In genomic region chr15:77910030-77910911, GRCh38 we compare ENCODE assay signal across 8 cellular contexts.
DNase-seq lines count a peak whose midpoint lies in the region; ATAC-seq, FAIRE-seq and TF ChIP-seq lines count a peak whose summit lies in the region.
"Not testable (repeated sequence)": the region's sequence is repeated elsewhere in the genome, so short reads cannot be mapped to it uniquely, and the experiment has no call there.

No MANE protein-coding gene starts in this region.

- not testable (repeated sequence) for H3K4me1 ChIP-seq in SK-N-SH (ENCODE audit: control insufficient read depth in 1 of 2, insufficient read depth in 2 of 2, low read depth in 1 of 2, low read length in 1 of 2); endothelial cell of umbilical vein (ENCODE audit: control insufficient read depth, extremely low read depth, insufficient read depth, low read length); liver (ENCODE audit: control insufficient read depth in 4 of 4, insufficient read depth in 4 of 4, low read length in 3 of 4); aorta (ENCODE audit: control insufficient read depth in 1 of 2, insufficient read depth in 2 of 2, low read length in 2 of 2)

- dilution Hi-C loops in endothelial cell of umbilical vein (cut with MboI; ENCODE audit: extremely low pct_ligation_motif_present, low sequenced_read_pairs): not testable (repeated sequence)

- H2AFZ ChIP-seq in SK-N-SH (ENCODE audit: low read depth): not testable (repeated sequence)
- peak overlapping the region; percentile 98 for H2AFZ ChIP-seq in endothelial cell of umbilical vein (ENCODE audit: low read depth, low read length)

- not testable (repeated sequence) for H3K27me3 Mint-ChIP-seq in activated T-helper 1 cell treated with anti-CD3 and anti-CD28 coated beads, Interleukin-12 subunit alpha, Interleukin-12 subunit beta, Interleukin-2, Interleukin-4 antibody, amounts not matched to agents 30 ng/mL and 10 ng/mL and 1 ng/mL, durations not matched to agents 14 hours and 24 hours and 36 hours (ENCODE audit: insufficient read depth)

- peak overlapping the region in 1 of 2 experiments; percentile 37; a peak in 2 of 4 replicates for H3K4me3 ChIP-seq in SK-N-SH (ENCODE audit: low read depth in 2 of 2, low read length in 1 of 2)
- peak overlapping the region in 2 of 3 experiments; percentile 44 to 48 for H3K4me3 ChIP-seq in endothelial cell of umbilical vein (replicated peaks in 1 of 3; ENCODE audit: insufficient read depth in 1 of 3, low read depth in 1 of 3, low read length in 3 of 3)
- peak overlapping the region in 2 of 3 donors; percentile 39 to 63 for H3K4me3 ChIP-seq in liver (ENCODE audit: low read depth in 1 of 3, low read length in 3 of 3)
- not testable (repeated sequence) for H3K4me3 ChIP-seq in aorta (ENCODE audit: low read length in 2 of 2)

- not testable (repeated sequence) for H3K4me2 ChIP-seq in SK-N-SH
- H3K4me2 ChIP-seq in endothelial cell of umbilical vein (ENCODE audit: insufficient read depth, low read length): peak overlapping the region; percentile 72

- FAIRE-seq in GM12891 (lab: Jason Lieb, UNC) (peak; percentile 90), endothelial cell of umbilical vein (lab: Jason Lieb, UNC) (peak; percentile 98)

- not testable (repeated sequence) for H3K36me3 Mint-ChIP-seq in activated T-helper 1 cell treated with anti-CD3 and anti-CD28 coated beads, Interleukin-12 subunit alpha, Interleukin-12 subunit beta, Interleukin-2, Interleukin-4 antibody, amounts not matched to agents 30 ng/mL and 10 ng/mL and 1 ng/mL, durations not matched to agents 14 hours and 24 hours and 36 hours (ENCODE audit: low read depth)

- not testable (repeated sequence) for H3K9me1 ChIP-seq in endothelial cell of umbilical vein (replicated peaks; ENCODE audit: control insufficient read depth, extremely low read depth, insufficient read depth, low read length)

- intact Hi-C loops in activated T-helper 1 cell treated with anti-CD3 and anti-CD28 coated beads, Interleukin-12 subunit alpha, Interleukin-12 subunit beta, Interleukin-2, Interleukin-4 antibody, amounts not matched to agents 30 ng/mL and 10 ng/mL and 1 ng/mL, durations not matched to agents 14 hours and 24 hours and 36 hours (cut with micrococcal nuclease): loop anchor here (1.0 to 5.0 kb wide), 4 partner anchors 47 to 331 kb away; no protein-coding TSS in a partner anchor
- intact Hi-C loops in endothelial cell of umbilical vein (cut with micrococcal nuclease): loop anchor here (1.0 to 10.0 kb wide), 4 partner anchors 34 to 331 kb away; no protein-coding TSS in a partner anchor
- intact Hi-C loops in aorta (cut with DNase I): not testable (repeated sequence)

- peaks cover 11% of the 10 kb centered on the region for H3K4me1 Mint-ChIP-seq in activated T-helper 1 cell treated with anti-CD3 and anti-CD28 coated beads, Interleukin-12 subunit alpha, Interleukin-12 subunit beta, Interleukin-2, Interleukin-4 antibody, amounts not matched to agents 30 ng/mL and 10 ng/mL and 1 ng/mL, durations not matched to agents 14 hours and 24 hours and 36 hours (ENCODE audit: low read depth)

- H3K4me3 Mint-ChIP-seq in activated T-helper 1 cell treated with anti-CD3 and anti-CD28 coated beads, Interleukin-12 subunit alpha, Interleukin-12 subunit beta, Interleukin-2, Interleukin-4 antibody, amounts not matched to agents 30 ng/mL and 10 ng/mL and 1 ng/mL, durations not matched to agents 14 hours and 24 hours and 36 hours: peak overlapping the region; percentile 75

- ATAC-seq in aorta (ENCODE audit: low FRiP score): not testable (repeated sequence)

- not testable (repeated sequence) for H3K9ac ChIP-seq in SK-N-SH; endothelial cell of umbilical vein (replicated peaks; ENCODE audit: extremely low read depth, insufficient read depth, low read length)
- peak overlapping the region; percentile 52 to 56 for H3K9ac ChIP-seq in liver (ENCODE audit: low read depth in 1 of 2, low read length in 2 of 2)

- TF ChIP-seq RAD21 in SK-N-SH (IDR thresholded peaks at IDR 0.05; ENCODE audit: low read length): peak; percentile 51
- TF ChIP-seq RAD21 in liver (IDR thresholded peaks at IDR 0.05): peak; percentile 45 to 76

- H3K27ac Mint-ChIP-seq in activated T-helper 1 cell treated with anti-CD3 and anti-CD28 coated beads, Interleukin-12 subunit alpha, Interleukin-12 subunit beta, Interleukin-2, Interleukin-4 antibody, amounts not matched to agents 30 ng/mL and 10 ng/mL and 1 ng/mL, durations not matched to agents 14 hours and 24 hours and 36 hours: peak overlapping the region; percentile 26

- POLR2A ChIA-PET in SK-N-SH (lab: Yijun Ruan, JAX); endothelial cell of umbilical vein (lab: Charles Lee): not testable (repeated sequence)

- TF ChIP-seq EP300 in SK-N-SH (IDR thresholded peaks at IDR 0.05; ENCODE audit: borderline replicate concordance in 1 of 2, low read depth in 1 of 2, low read length in 1 of 2): not testable (repeated sequence)

- not testable (repeated sequence) for H3F3A ChIP-seq in SK-N-SH (replicated peaks; ENCODE audit: insufficient read depth)

- WGBS in SK-N-SH (ENCODE audit: low lambda C conversion rate): 38% methylated on average over 3 of the region's 12 CpGs
- 16% methylated on average over 12 of the region's 12 CpGs for WGBS in liver
- 34 to 41% methylated on average over 12 of the region's 12 CpGs for WGBS in aorta, 2 donors

- not testable (repeated sequence) for TF ChIP-seq POLR2A in GM12891 (IDR thresholded peaks at IDR 0.05; ENCODE audit: low read depth, low read length); endothelial cell of umbilical vein (IDR thresholded peaks at IDR 0.05; ENCODE audit: low read depth, low read length)

- H3K79me2 ChIP-seq in SK-N-SH (ENCODE audit: insufficient read depth); endothelial cell of umbilical vein (ENCODE audit: control insufficient read depth, insufficient read depth, low read length): not testable (repeated sequence)

- not testable (repeated sequence) for H3K9me3 Mint-ChIP-seq in activated T-helper 1 cell treated with anti-CD3 and anti-CD28 coated beads, Interleukin-12 subunit alpha, Interleukin-12 subunit beta, Interleukin-2, Interleukin-4 antibody, amounts not matched to agents 30 ng/mL and 10 ng/mL and 1 ng/mL, durations not matched to agents 14 hours and 24 hours and 36 hours

- not testable (repeated sequence) for H3K9me2 ChIP-seq in SK-N-SH

- H4K20me1 ChIP-seq in SK-N-SH (ENCODE audit: insufficient read depth); endothelial cell of umbilical vein (replicated peaks; ENCODE audit: control insufficient read depth, extremely low read depth, insufficient read depth, low read length): not testable (repeated sequence)

- CTCF ChIA-PET in SK-N-SH (lab: Yijun Ruan, JAX) (interaction anchor here (0.6 to 3.2 kb wide), 16 partner anchors 9 to 550 kb away, joined by 3 to 11 read pairs (median 3); no protein-coding TSS in a partner anchor), endothelial cell of umbilical vein (lab: Charles Lee) (interaction anchor here (0.9 to 1.9 kb wide), 15 partner anchors 9 to 335 kb away, joined by 3 to 18 read pairs (median 4); no protein-coding TSS in a partner anchor)

- not testable (repeated sequence) for BruUV-seq in endothelial cell of umbilical vein (replicated peaks; lab: Mats Ljungman, UMichigan)

- H3K9me3 ChIP-seq in SK-N-SH; endothelial cell of umbilical vein (replicated peaks; ENCODE audit: control insufficient read depth, insufficient read depth, low read length); liver (ENCODE audit: control insufficient read depth in 4 of 4, low read length in 3 of 4); aorta (ENCODE audit: control insufficient read depth, low read length): not testable (repeated sequence)

- peak; percentile 49 for TF ChIP-seq CTCF in SK-N-SH (IDR thresholded peaks at IDR 0.05)
- TF ChIP-seq CTCF in endothelial cell of umbilical vein (IDR thresholded peaks at IDR 0.05; ENCODE audit: extremely low read depth in 1 of 2, insufficient read depth in 1 of 2, low read depth in 1 of 2, low read length in 2 of 2): peak; percentile 60 to 76
- TF ChIP-seq CTCF in liver (IDR thresholded peaks at IDR 0.05; ENCODE audit: low read depth, low read length, missing input control): peak; percentile 51

- not testable (repeated sequence) for H3K27me3 ChIP-seq in SK-N-SH (ENCODE audit: insufficient read depth); endothelial cell of umbilical vein (ENCODE audit: control insufficient read depth in 2 of 2, insufficient read depth in 2 of 2, low read length in 2 of 2); liver (ENCODE audit: control insufficient read depth in 4 of 4, insufficient read depth in 4 of 4, low read length in 3 of 4); aorta (ENCODE audit: control insufficient read depth in 1 of 2, insufficient read depth in 2 of 2, low read length in 1 of 2)

- H3K27ac ChIP-seq in SK-N-SH (ENCODE audit: low read depth in 2 of 2, low read length in 1 of 2); endothelial cell of umbilical vein (ENCODE audit: insufficient read depth, low read depth, low read length); aorta (ENCODE audit: low read depth in 1 of 2, low read length in 2 of 2): not testable (repeated sequence)
- peak overlapping the region; percentile 55 to 81 for H3K27ac ChIP-seq in liver (ENCODE audit: low read depth in 1 of 2, low read length in 2 of 2)

- DNase-seq in GM12891 (ENCODE audit: insufficient read length, low spot score): not testable (repeated sequence)
- DNase-seq in NCI-H1048 (lab: John Stamatoyannopoulos, UW) (peak; percentile 6), SK-N-SH (peak; percentile 83), endothelial cell of umbilical vein (ENCODE audit: low read depth, low spot score) (peak; percentile 90), smooth muscle cell of the brain vasculature (ENCODE audit: low read depth, low spot score) (peak; percentile 53), aorta (peak; percentile 86 to 88)
- peak; percentile 69 for DNase-seq in activated T-helper 1 cell treated with anti-CD3 and anti-CD28 coated beads, Interleukin-12 subunit alpha, Interleukin-12 subunit beta, Interleukin-2, Interleukin-4 antibody, amounts not matched to agents 30 ng/mL and 10 ng/mL and 1 ng/mL, durations not matched to agents 14 hours and 24 hours and 36 hours (ENCODE audit: low spot score)

- H3K36me3 ChIP-seq in SK-N-SH (replicated peaks in 1 of 2; ENCODE audit: control insufficient read depth in 1 of 2, insufficient read depth in 2 of 2, low read length in 1 of 2); endothelial cell of umbilical vein (ENCODE audit: control insufficient read depth in 2 of 2, extremely low read depth in 1 of 2, insufficient read depth in 2 of 2, low read length in 2 of 2); liver (ENCODE audit: control insufficient read depth in 4 of 4, insufficient read depth in 3 of 4, low read depth in 1 of 4, low read length in 3 of 4); aorta (ENCODE audit: control insufficient read depth in 1 of 2, insufficient read depth in 2 of 2, low read length in 1 of 2): not testable (repeated sequence)
